1 cellular context compared by ENCODE assay signal in genomic region chr6:47512872-47513271, GRCh38.
TF ChIP-seq lines count a peak whose summit lies in the region.

No MANE protein-coding gene starts in this region.

TF ChIP-seq in K562, 482 proteins besides CTCF, POLR2A, EP300 and RAD21 (continued from another document):
- no peak for TF ChIP-seq ATF6 (CRISPR knock-in tag; IDR thresholded peaks at IDR 0.05)
- TF ChIP-seq ZNF280A (IDR thresholded peaks at IDR 0.05; ENCODE audit: low read depth, partially characterized antibody), result peak; percentile 68
- TF ChIP-seq CBX3 (IDR thresholded peaks at IDR 0.05; ENCODE audit: borderline replicate concordance in 1 of 2, low read length in 2 of 2), result peak in 1 of 2 experiments; percentile 96; a peak in 2 of 3 replicates
- TF ChIP-seq CHAMP1 (IDR thresholded peaks at IDR 0.05), result peak; percentile 46; the same call in 1 of the 2 replicates
- no peak for TF ChIP-seq ZNF212 (CRISPR knock-in tag; IDR thresholded peaks at IDR 0.05)
- no peak for TF ChIP-seq ZNF507 (tag; conservative IDR thresholded peaks at IDR 0.05)
- no peak for TF ChIP-seq SMARCA4 (IDR thresholded peaks at IDR 0.05)
- TF ChIP-seq CREB3 (tag; conservative IDR thresholded peaks at IDR 0.05; ENCODE audit: low read depth), result no peak
- no peak for TF ChIP-seq USF1 (CRISPR knock-in tag; IDR thresholded peaks at IDR 0.05)
- no peak for TF ChIP-seq ZNF197 (CRISPR knock-in tag; IDR thresholded peaks at IDR 0.05; ENCODE audit: low read depth)
